Comparison of ENCODE assay signal across 1 cellular context in genomic region chr1:155827450-155827849, GRCh38.
TF ChIP-seq lines count a peak whose summit lies in the region.

No MANE protein-coding gene starts in this region.

TF ChIP-seq in K562, 482 proteins besides CTCF, POLR2A, EP300 and RAD21:
- TF ChIP-seq ZNF121 (CRISPR knock-in tag; conservative IDR thresholded peaks at IDR 0.05) (peak; percentile 86), PREB (CRISPR knock-in tag; IDR thresholded peaks at IDR 0.05) (no peak)
- TF ChIP-seq, protein P1, sequence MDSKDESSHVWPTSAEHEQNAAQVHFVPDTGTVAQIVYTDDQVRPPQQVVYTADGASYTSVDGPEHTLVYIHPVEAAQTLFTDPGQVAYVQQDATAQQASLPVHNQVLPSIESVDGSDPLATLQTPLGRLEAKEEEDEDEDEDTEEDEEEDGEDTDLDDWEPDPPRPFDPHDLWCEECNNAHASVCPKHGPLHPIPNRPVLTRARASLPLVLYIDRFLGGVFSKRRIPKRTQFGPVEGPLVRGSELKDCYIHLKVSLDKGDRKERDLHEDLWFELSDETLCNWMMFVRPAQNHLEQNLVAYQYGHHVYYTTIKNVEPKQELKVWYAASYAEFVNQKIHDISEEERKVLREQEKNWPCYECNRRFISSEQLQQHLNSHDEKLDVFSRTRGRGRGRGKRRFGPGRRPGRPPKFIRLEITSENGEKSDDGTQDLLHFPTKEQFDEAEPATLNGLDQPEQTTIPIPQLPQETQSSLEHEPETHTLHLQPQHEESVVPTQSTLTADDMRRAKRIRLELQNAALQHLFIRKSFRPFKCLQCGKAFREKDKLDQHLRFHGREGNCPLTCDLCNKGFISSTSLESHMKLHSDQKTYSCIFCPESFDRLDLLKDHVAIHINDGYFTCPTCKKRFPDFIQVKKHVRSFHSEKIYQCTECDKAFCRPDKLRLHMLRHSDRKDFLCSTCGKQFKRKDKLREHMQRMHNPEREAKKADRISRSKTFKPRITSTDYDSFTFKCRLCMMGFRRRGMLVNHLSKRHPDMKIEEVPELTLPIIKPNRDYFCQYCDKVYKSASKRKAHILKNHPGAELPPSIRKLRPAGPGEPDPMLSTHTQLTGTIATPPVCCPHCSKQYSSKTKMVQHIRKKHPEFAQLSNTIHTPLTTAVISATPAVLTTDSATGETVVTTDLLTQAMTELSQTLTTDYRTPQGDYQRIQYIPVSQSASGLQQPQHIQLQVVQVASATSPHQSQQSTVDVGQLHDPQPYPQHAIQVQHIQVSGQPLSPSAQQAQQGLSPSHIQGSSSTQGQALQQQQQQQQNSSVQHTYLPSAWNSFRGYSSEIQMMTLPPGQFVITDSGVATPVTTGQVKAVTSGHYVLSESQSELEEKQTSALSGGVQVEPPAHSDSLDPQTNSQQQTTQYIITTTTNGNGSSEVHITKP (IDR thresholded peaks at IDR 0.05; ENCODE audit: partially characterized antibody): no peak
